ENCODE assay signal across 10 cellular contexts in genomic region chr4:111776546-111776945, GRCh38.
"Had no signal": no experiment of that assay in that cellular context is flagged by ENCODE, and none has a peak within 500 bp of the region (broad histone marks: within the 10 kb centered on the region; RNA-seq: fewer than 3 reads in every experiment).

No MANE protein-coding gene starts in this region.

- H3K27me3 ChIP-seq: gastrocnemius medialis, vagina had no signal

- H3K36me3 ChIP-seq: gastrocnemius medialis, vagina had no signal

- DNase-seq: activated CD4-positive, alpha-beta memory T cell treated with anti-CD3 and anti-CD28 coated beads for 36 hours; activated CD4-positive, alpha-beta T cell treated with anti-CD3 and anti-CD28 coated beads for 1 hour; activated naive CD8-positive, alpha-beta T cell treated with anti-CD3 and anti-CD28 coated beads, Interleukin-2, amount 50 U/mL, for 24 hours; gastrocnemius medialis; kidney glomerular epithelial cell; naive B cell; retina; T-helper 9 cell had no signal

- H3K9me3 ChIP-seq: gastrocnemius medialis, vagina had no signal

- H3K27ac ChIP-seq: gastrocnemius medialis, skin epidermis, vagina had no signal

- ATAC-seq: activated naive CD8-positive, alpha-beta T cell treated with anti-CD3 and anti-CD28 coated beads, Interleukin-2, amount 50 U/mL, for 24 hours; gastrocnemius medialis had no signal

- H3K4me1 ChIP-seq: gastrocnemius medialis, vagina had no signal

- H3K4me3 ChIP-seq: gastrocnemius medialis, skin epidermis, vagina had no signal
